ENCODE assay signal across 16 cellular contexts in the genomic region with DNA sequence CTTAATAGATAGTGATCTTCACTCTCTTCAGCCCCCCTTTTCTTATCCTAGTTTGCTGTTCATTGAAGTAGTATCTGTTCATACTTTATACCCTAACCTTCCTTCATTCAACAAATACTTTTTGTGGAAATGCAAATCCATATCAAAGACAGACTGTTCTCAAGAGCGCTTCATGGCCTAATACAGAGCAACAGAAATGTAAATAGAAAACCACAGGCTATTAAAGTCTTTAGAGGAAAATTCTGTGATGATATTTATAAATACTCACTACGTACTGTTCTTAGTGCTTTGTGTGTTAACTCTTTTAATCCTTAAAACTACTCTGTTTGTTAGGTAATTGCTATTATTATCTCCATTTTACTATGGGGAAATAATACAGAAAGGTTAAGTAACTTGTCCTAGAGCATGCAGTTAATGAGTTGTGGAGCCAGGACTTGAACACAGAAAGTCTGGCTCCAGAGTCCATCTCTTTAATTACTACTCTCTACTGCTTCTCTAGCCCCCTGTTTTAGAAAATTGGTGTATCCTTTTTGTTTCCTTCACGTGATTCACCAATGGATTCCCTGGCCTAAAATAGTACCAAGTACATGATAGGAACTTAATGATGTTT. TPM values are rescaled to one million over a fixed set of nuclear protein-coding genes. Genes with fewer than 3 reads are reported as not detected.
A peak's percentile ranks its signal among the peaks of the same experiment; 100 is the strongest.
DNase-seq lines count a peak whose midpoint lies in the region; ATAC-seq, FAIRE-seq and TF ChIP-seq lines count a peak whose summit lies in the region.
"Had no signal": no experiment of that assay in that cellular context is flagged by ENCODE, and none has a peak within 500 bp of the region (broad histone marks: within the 10 kb centered on the region; RNA-seq: fewer than 3 reads in every experiment).

No MANE protein-coding gene starts in this region.

- H3K4me2 ChIP-seq in GM23338 = no peak overlapping the region; the same call in 1 of the 2 replicates
- no peak overlapping the region for H3K4me2 ChIP-seq in astrocyte (ENCODE audit: low read length)

- H3K27me3 ChIP-seq in CD4-positive, alpha-beta T cell (ENCODE audit: control insufficient read depth, insufficient read depth, low read length) = no peaks in the 10 kb centered on the region
- H3K27me3 ChIP-seq in GM23338 (ENCODE audit: insufficient read depth) (no peaks in the 10 kb centered on the region), astrocyte (ENCODE audit: insufficient read depth, low read length) (no peaks in the 10 kb centered on the region)
- H3K27me3 ChIP-seq: body of pancreas, vagina had no signal

- peaks cover 21% of the 10 kb centered on the region; the same call in 1 of the 2 replicates for H3K36me3 ChIP-seq in GM23338 (ENCODE audit: insufficient read depth)
- peaks cover 18% of the 10 kb centered on the region for H3K36me3 ChIP-seq in astrocyte (ENCODE audit: insufficient read depth, low read length)

- H3K9me3 ChIP-seq in CD4-positive, alpha-beta T cell (ENCODE audit: control insufficient read depth, low read length) = no peaks in the 10 kb centered on the region
- H3K9me3 ChIP-seq in astrocyte (ENCODE audit: insufficient read depth, low read depth, low read length) = no peaks in the 10 kb centered on the region
- H3K9me3 ChIP-seq: body of pancreas, vagina had no signal

- H4K20me1 ChIP-seq in GM23338 (replicated peaks; ENCODE audit: insufficient read depth) (peaks cover 8% of the 10 kb centered on the region; the same call in 1 of the 2 replicates), astrocyte (ENCODE audit: insufficient read depth, low read length) (peaks cover 23% of the 10 kb centered on the region)

- peak overlapping the region; percentile 70 for H3K4me3 Mint-ChIP-seq in CD4-positive, alpha-beta T cell
- H3K4me3 Mint-ChIP-seq in GM23338 (peak overlapping the region; percentile 49), astrocyte (ENCODE audit: unreplicated experiment) (peak overlapping the region; percentile 5), nephron (peak overlapping the region; percentile 22 to 72 (median 64))
- H3K4me3 Mint-ChIP-seq: activated CD4-positive, alpha-beta memory T cell treated with anti-CD3 and anti-CD28 coated beads, Interleukin-2, amount 10 ng/mL, durations not matched to agents 7 days and 5 days had no signal

- DNase-seq in CD4-positive, alpha-beta T cell = no peak
- DNase-seq in GM23338 (ENCODE audit: low spot score) = no peak
- DNase-seq in astrocyte (ENCODE audit: low read depth) = no peak
- no peak for DNase-seq in GM10266 (ENCODE audit: extremely low spot score)
- DNase-seq: activated CD4-positive, alpha-beta memory T cell treated with anti-CD3 and anti-CD28 coated beads, Interleukin-2, amount 10 ng/mL, durations not matched to agents 7 days and 5 days; activated gamma-delta T cell; HCEC 1CT; NCI-H1092 treated with DMSO at 0.1 percent for 48 hours; occipital lobe; stimulated activated naive CD4-positive, alpha-beta T cell treated with Interleukin-2 at 50 U/mL for 16 hours had no signal

- no peaks in the 10 kb centered on the region for H3K9me3 Mint-ChIP-seq in CD4-positive, alpha-beta T cell
- H3K9me3 Mint-ChIP-seq in GM23338 (no peaks in the 10 kb centered on the region; the same call in 2 of the 3 replicates), astrocyte (ENCODE audit: unreplicated experiment) (no peaks in the 10 kb centered on the region), nephron (no peaks in the 10 kb centered on the region)
- H3K9me3 Mint-ChIP-seq: activated CD4-positive, alpha-beta memory T cell treated with anti-CD3 and anti-CD28 coated beads, Interleukin-2, amount 10 ng/mL, durations not matched to agents 7 days and 5 days had no signal

- H3F3A ChIP-seq in GM23338 (replicated peaks; ENCODE audit: low read depth) = no peaks in the 10 kb centered on the region

- intact Hi-C loops in CD4-positive, alpha-beta T cell (cut with DNase I, micrococcal nuclease) = loop anchor here in 1 of 2 experiments (5.0 kb wide), 2 partner anchors 266 to 426 kb away; partner anchors contain the start of gene VPS54

- H3K27me3 Mint-ChIP-seq in CD4-positive, alpha-beta T cell = no peaks in the 10 kb centered on the region
- H3K27me3 Mint-ChIP-seq in GM23338 (ENCODE audit: insufficient read depth, low read depth, poor library complexity) (peaks cover 11% of the 10 kb centered on the region), astrocyte (ENCODE audit: low read depth, unreplicated experiment) (no peaks in the 10 kb centered on the region), nephron (ENCODE audit: low read depth) (no peaks in the 10 kb centered on the region)
- H3K27me3 Mint-ChIP-seq: activated CD4-positive, alpha-beta memory T cell treated with anti-CD3 and anti-CD28 coated beads, Interleukin-2, amount 10 ng/mL, durations not matched to agents 7 days and 5 days had no signal

- peaks cover 72% of the 10 kb centered on the region for H3K4me1 Mint-ChIP-seq in CD4-positive, alpha-beta T cell (ENCODE audit: low read depth)
- H3K4me1 Mint-ChIP-seq in GM23338 (peaks cover 32% of the 10 kb centered on the region), astrocyte (ENCODE audit: low read depth, unreplicated experiment) (peaks cover 16% of the 10 kb centered on the region), nephron (peaks cover 37% of the 10 kb centered on the region)

- H2AFZ ChIP-seq in GM23338 (no peak overlapping the region), astrocyte (ENCODE audit: low read depth, low read length) (no peak overlapping the region)

- peaks cover 64% of the 10 kb centered on the region for H3K36me3 Mint-ChIP-seq in CD4-positive, alpha-beta T cell (ENCODE audit: low read depth)
- peaks cover 49% of the 10 kb centered on the region for H3K36me3 Mint-ChIP-seq in GM23338 (ENCODE audit: low read depth)
- H3K36me3 Mint-ChIP-seq in astrocyte (ENCODE audit: low read depth, unreplicated experiment) = peaks cover 4% of the 10 kb centered on the region
- H3K36me3 Mint-ChIP-seq in nephron (ENCODE audit: low read depth) = peaks cover 25% of the 10 kb centered on the region

- H3K79me2 ChIP-seq in GM23338 (replicated peaks; ENCODE audit: insufficient read depth) (peaks cover 87% of the 10 kb centered on the region), astrocyte (ENCODE audit: insufficient read depth, low read length) (peaks cover 84% of the 10 kb centered on the region)

- H3K4me3 ChIP-seq in GM23338 (no peak overlapping the region), astrocyte (ENCODE audit: insufficient read depth, low read depth, low read length) (no peak overlapping the region)
- H3K4me3 ChIP-seq: body of pancreas, SK-N-MC, vagina had no signal

- H3K9me2 ChIP-seq in GM23338 (ENCODE audit: insufficient read depth) = no peaks in the 10 kb centered on the region

- H3K27ac Mint-ChIP-seq in CD4-positive, alpha-beta T cell = peak overlapping the region; percentile 70
- no peak overlapping the region for H3K27ac Mint-ChIP-seq in GM23338
- no peak overlapping the region for H3K27ac Mint-ChIP-seq in astrocyte (ENCODE audit: unreplicated experiment)
- peak overlapping the region in 2 of 3 experiments; percentile 70 to 75 for H3K27ac Mint-ChIP-seq in nephron
- H3K27ac Mint-ChIP-seq: activated CD4-positive, alpha-beta memory T cell treated with anti-CD3 and anti-CD28 coated beads, Interleukin-2, amount 10 ng/mL, durations not matched to agents 7 days and 5 days had no signal

- TF ChIP-seq CTCF in CD4-positive, alpha-beta T cell (IDR thresholded peaks at IDR 0.05) = no peak
- TF ChIP-seq CTCF in GM23338 (conservative IDR thresholded peaks at IDR 0.05; ENCODE audit: low read depth in 2 of 2) (no peak), astrocyte (IDR thresholded peaks at IDR 0.05; ENCODE audit: insufficient read depth, low read depth, low read length) (no peak), nephron (IDR thresholded peaks at IDR 0.05; ENCODE audit: unreplicated experiment in 3 of 3) (no peak), GM10266 (IDR thresholded peaks at IDR 0.05; ENCODE audit: control insufficient read depth, insufficient read depth, low read depth, missing control alignments) (no peak)

- FAIRE-seq in astrocyte (lab: Jason Lieb, UNC) = no peak

- peaks cover 26% of the 10 kb centered on the region for H3K4me1 ChIP-seq in GM23338 (ENCODE audit: insufficient read depth)
- peaks cover 13% of the 10 kb centered on the region for H3K4me1 ChIP-seq in astrocyte (ENCODE audit: insufficient read depth, low read length)

- CTCF ChIA-PET in CD4-positive, alpha-beta T cell (lab: Charles Lee) = interaction anchor here (1.0 kb wide), 1 partner anchor 270 kb away, joined by 3 read pairs; no protein-coding TSS in a partner anchor

- no peak for ATAC-seq in CD4-positive, alpha-beta T cell (ENCODE audit: poor library complexity)
- ATAC-seq in GM23338 (no peak), GM18873 (IDR thresholded peaks at IDR 0.05; ENCODE audit: low FRiP score, unreplicated experiment) (no peak), HG02840 (IDR thresholded peaks at IDR 0.05; ENCODE audit: low FRiP score, unreplicated experiment) (no peak)
- ATAC-seq: body of pancreas had no signal

- POLR2A ChIA-PET in CD4-positive, alpha-beta T cell (lab: Charles Lee) = no interaction called here

- no peak overlapping the region for H3K27ac ChIP-seq in CD4-positive, alpha-beta T cell (ENCODE audit: low read depth, low read length)
- no peak overlapping the region; the same call in 1 of the 2 replicates for H3K27ac ChIP-seq in GM23338 (ENCODE audit: low read depth)
- H3K27ac ChIP-seq in astrocyte (ENCODE audit: low read depth, low read length) = no peak overlapping the region
- H3K27ac ChIP-seq: body of pancreas, SK-N-MC, vagina had no signal

- H3K9ac ChIP-seq in astrocyte (ENCODE audit: low read length) = no peak overlapping the region

TF ChIP-seq in GM23338, 12 proteins besides CTCF, POLR2A, EP300 and RAD21 (continues in another document):
- TF ChIP-seq ZNF114 (CRISPR knock-in tag; IDR thresholded peaks at IDR 0.05) (no peak), NANOG (IDR thresholded peaks at IDR 0.05; ENCODE audit: borderline replicate concordance) (no peak), EZH2 (IDR thresholded peaks at IDR 0.05; ENCODE audit: low read depth, unreplicated experiment) (no peak)

RNA-seq across cellular contexts. Expression of gene MDH1, which starts 2.9 kb away (rescaled TPM):
- total RNA-seq in CD4-positive, alpha-beta T cell = 10 to 100 TPM; 96.3 to 97.6 TPM
- 275 and 294 TPM in 2 replicates for total RNA-seq in GM23338 (2014; rRNA removed; shearing (Covaris generic))
- polyA plus RNA-seq in GM23338 (2016; fragmentation: Nextera tagmentation; extraction: Ambion mirVana) = 503 and 541 TPM in 2 replicates
- total RNA-seq in astrocyte = 175 and 177 TPM in 2 replicates

RNA-seq across cellular contexts. Expression of gene WDPCP, which starts 3.4 kb away (rescaled TPM):
- 1 to 10 TPM; 8.7 to 9.9 TPM for total RNA-seq in CD4-positive, alpha-beta T cell
- total RNA-seq in GM23338 (2014; rRNA removed; shearing (Covaris generic)) = 13.0 and 20.4 TPM in 2 replicates
- polyA plus RNA-seq in GM23338 (2016; fragmentation: Nextera tagmentation; extraction: Ambion mirVana) = 8.8 and 10.7 TPM in 2 replicates
- total RNA-seq in astrocyte = 13.6 and 15.1 TPM in 2 replicates

Comparison
In these comparisons a context has a peak if more than half of its experiments do, and no peak if none do; other contexts are left out.
1. H3K27ac Mint-ChIP-seq: peak in CD4-positive, alpha-beta T cell (single experiment) and nephron (2 of 3); none in GM23338 (single experiment) and astrocyte (single experiment).
2. H3K4me3 Mint-ChIP-seq: peak in every context shown above with its lines; median percentile 70 in CD4-positive, alpha-beta T cell; 64 in nephron; 49 in GM23338; 5 in astrocyte.